1 cellular context compared by ENCODE assay signal in the genomic region with DNA sequence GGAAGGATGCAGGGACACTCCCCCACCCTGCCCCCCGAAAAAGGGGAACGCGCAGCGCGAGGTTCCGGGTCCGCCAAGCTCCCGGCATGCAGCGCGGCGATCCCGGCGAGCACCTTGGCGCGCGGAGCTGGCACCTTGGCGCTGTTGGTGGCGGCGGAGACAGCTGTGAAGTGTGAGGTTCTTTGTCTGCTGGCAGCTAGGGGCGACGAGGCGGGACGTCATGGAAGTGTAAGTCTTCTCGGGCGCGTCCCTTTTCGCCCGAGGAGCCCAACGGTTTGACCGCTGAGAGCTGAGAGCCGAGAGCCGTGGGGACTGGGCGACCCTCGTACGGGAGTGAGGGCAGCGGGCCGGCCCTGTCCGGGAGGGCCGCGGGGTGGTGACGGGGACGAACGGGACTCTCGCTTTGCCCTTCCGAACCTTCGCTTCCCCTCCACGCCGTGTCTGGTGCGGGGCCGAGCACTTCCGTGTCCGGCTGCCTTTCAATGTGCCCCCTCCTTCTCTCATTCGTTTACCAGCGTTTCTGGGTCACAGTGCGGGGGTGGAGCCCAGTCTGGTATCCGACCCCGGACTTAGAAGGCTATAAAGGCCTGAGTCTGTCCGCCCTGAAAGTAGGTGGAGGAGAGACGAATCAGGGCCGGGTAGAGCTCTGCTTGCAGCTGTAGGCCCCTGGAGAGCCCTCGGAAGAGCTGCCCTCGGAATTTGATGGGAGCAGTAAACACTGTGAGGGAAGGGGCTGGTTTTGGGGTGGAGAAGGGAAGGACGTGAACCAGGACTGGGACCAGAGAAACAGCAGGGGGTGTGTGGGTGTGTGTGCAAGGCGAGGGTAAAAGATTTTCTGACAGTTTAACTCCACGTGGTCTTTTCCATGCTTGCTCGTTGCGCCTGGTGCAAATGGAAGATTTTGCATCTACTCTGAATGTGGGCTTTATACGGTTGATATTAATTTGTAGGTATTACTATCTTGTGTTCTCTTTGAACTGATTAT.
TF ChIP-seq lines count a peak whose summit lies in the region.

A gene (plus strand): TSS at position 105 of the 985 bp plus-strand sequence. CDS start 116 bp downstream, at position 221.

TF ChIP-seq in SK-N-SH, 30 proteins besides CTCF, POLR2A, EP300 and RAD21 (continued from another document):
- TF ChIP-seq, protein P1, sequence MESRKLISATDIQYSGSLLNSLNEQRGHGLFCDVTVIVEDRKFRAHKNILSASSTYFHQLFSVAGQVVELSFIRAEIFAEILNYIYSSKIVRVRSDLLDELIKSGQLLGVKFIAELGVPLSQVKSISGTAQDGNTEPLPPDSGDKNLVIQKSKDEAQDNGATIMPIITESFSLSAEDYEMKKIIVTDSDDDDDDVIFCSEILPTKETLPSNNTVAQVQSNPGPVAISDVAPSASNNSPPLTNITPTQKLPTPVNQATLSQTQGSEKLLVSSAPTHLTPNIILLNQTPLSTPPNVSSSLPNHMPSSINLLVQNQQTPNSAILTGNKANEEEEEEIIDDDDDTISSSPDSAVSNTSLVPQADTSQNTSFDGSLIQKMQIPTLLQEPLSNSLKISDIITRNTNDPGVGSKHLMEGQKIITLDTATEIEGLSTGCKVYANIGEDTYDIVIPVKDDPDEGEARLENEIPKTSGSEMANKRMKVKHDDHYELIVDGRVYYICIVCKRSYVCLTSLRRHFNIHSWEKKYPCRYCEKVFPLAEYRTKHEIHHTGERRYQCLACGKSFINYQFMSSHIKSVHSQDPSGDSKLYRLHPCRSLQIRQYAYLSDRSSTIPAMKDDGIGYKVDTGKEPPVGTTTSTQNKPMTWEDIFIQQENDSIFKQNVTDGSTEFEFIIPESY (IDR thresholded peaks at IDR 0.05; ENCODE audit: borderline replicate concordance, low read depth): 0 out of 2 replicates have a peak, but pooled peaks have one; percentile 43
- peak; percentile 56 for TF ChIP-seq GABPA (IDR thresholded peaks at IDR 0.05; ENCODE audit: low read depth)
- TF ChIP-seq, protein P2, sequence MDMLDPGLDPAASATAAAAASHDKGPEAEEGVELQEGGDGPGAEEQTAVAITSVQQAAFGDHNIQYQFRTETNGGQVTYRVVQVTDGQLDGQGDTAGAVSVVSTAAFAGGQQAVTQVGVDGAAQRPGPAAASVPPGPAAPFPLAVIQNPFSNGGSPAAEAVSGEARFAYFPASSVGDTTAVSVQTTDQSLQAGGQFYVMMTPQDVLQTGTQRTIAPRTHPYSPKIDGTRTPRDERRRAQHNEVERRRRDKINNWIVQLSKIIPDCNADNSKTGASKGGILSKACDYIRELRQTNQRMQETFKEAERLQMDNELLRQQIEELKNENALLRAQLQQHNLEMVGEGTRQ (IDR thresholded peaks at IDR 0.05; ENCODE audit: borderline replicate concordance, low read depth, low read length): no peak
- TF ChIP-seq EZH2phosphoT487 (IDR thresholded peaks at IDR 0.05; ENCODE audit: borderline replicate concordance, low read depth): no peak
- TF ChIP-seq SMC3 (IDR thresholded peaks at IDR 0.05; ENCODE audit: low read depth, low read length): peak; percentile 42
- TF ChIP-seq NRF1 (IDR thresholded peaks at IDR 0.05; ENCODE audit: low read depth, low read length): no peak
- TF ChIP-seq, protein P3, sequence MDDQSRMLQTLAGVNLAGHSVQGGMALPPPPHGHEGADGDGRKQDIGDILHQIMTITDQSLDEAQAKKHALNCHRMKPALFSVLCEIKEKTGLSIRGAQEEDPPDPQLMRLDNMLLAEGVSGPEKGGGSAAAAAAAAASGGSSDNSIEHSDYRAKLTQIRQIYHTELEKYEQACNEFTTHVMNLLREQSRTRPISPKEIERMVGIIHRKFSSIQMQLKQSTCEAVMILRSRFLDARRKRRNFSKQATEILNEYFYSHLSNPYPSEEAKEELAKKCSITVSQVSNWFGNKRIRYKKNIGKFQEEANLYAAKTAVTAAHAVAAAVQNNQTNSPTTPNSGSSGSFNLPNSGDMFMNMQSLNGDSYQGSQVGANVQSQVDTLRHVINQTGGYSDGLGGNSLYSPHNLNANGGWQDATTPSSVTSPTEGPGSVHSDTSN (IDR thresholded peaks at IDR 0.05): peak; percentile 37
- no peak for TF ChIP-seq RCOR1 (IDR thresholded peaks at IDR 0.05; ENCODE audit: low read length)
- TF ChIP-seq RFX5 (IDR thresholded peaks at IDR 0.05; ENCODE audit: low read length): no peak
- peak; percentile 100 for TF ChIP-seq MXI1 (IDR thresholded peaks at IDR 0.05; ENCODE audit: low read depth, low read length)
- peak; percentile 85 for TF ChIP-seq TAF1 (IDR thresholded peaks at IDR 0.05; ENCODE audit: borderline replicate concordance, low read depth, low read length)
- no peak; the same call in 1 of the 2 replicates for TF ChIP-seq RXRA (IDR thresholded peaks at IDR 0.05; ENCODE audit: borderline replicate concordance, low read depth)
- TF ChIP-seq FOXJ3 (CRISPR knock-in tag; IDR thresholded peaks at IDR 0.05): 0 out of 2 replicates have a peak, but pooled peaks have one; percentile 27
- TF ChIP-seq, protein P4, sequence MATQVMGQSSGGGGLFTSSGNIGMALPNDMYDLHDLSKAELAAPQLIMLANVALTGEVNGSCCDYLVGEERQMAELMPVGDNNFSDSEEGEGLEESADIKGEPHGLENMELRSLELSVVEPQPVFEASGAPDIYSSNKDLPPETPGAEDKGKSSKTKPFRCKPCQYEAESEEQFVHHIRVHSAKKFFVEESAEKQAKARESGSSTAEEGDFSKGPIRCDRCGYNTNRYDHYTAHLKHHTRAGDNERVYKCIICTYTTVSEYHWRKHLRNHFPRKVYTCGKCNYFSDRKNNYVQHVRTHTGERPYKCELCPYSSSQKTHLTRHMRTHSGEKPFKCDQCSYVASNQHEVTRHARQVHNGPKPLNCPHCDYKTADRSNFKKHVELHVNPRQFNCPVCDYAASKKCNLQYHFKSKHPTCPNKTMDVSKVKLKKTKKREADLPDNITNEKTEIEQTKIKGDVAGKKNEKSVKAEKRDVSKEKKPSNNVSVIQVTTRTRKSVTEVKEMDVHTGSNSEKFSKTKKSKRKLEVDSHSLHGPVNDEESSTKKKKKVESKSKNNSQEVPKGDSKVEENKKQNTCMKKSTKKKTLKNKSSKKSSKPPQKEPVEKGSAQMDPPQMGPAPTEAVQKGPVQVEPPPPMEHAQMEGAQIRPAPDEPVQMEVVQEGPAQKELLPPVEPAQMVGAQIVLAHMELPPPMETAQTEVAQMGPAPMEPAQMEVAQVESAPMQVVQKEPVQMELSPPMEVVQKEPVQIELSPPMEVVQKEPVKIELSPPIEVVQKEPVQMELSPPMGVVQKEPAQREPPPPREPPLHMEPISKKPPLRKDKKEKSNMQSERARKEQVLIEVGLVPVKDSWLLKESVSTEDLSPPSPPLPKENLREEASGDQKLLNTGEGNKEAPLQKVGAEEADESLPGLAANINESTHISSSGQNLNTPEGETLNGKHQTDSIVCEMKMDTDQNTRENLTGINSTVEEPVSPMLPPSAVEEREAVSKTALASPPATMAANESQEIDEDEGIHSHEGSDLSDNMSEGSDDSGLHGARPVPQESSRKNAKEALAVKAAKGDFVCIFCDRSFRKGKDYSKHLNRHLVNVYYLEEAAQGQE (IDR thresholded peaks at IDR 0.05; ENCODE audit: low read depth, low read length): 0 out of 2 replicates have a peak, but pooled peaks have one; percentile 5
- TF ChIP-seq YY1 (IDR thresholded peaks at IDR 0.05; ENCODE audit: low read depth): no peak
- TF ChIP-seq, protein P5, sequence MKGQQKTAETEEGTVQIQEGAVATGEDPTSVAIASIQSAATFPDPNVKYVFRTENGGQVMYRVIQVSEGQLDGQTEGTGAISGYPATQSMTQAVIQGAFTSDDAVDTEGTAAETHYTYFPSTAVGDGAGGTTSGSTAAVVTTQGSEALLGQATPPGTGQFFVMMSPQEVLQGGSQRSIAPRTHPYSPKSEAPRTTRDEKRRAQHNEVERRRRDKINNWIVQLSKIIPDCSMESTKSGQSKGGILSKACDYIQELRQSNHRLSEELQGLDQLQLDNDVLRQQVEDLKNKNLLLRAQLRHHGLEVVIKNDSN (IDR thresholded peaks at IDR 0.05; ENCODE audit: borderline replicate concordance, low read depth): no peak; the same call in 1 of the 2 replicates
- TF ChIP-seq GATA2 (CRISPR knock-in tag; IDR thresholded peaks at IDR 0.05): peak; percentile 14; the same call in 1 of the 2 replicates
- no peak for TF ChIP-seq JUND (IDR thresholded peaks at IDR 0.05)
- TF ChIP-seq, protein P6, sequence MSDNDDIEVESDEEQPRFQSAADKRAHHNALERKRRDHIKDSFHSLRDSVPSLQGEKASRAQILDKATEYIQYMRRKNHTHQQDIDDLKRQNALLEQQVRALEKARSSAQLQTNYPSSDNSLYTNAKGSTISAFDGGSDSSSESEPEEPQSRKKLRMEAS (IDR thresholded peaks at IDR 0.05; ENCODE audit: low read depth): peak; percentile 97
